ENCODE assay signal across 8 cellular contexts in genomic region chr12:51391047-51391837, GRCh38. TPM values are rescaled to one million over a fixed set of nuclear protein-coding genes. Genes with fewer than 3 reads are reported as not detected.
DNase-seq lines count a peak whose midpoint lies in the region; ATAC-seq, FAIRE-seq and TF ChIP-seq lines count a peak whose summit lies in the region.

A gene with protein sequence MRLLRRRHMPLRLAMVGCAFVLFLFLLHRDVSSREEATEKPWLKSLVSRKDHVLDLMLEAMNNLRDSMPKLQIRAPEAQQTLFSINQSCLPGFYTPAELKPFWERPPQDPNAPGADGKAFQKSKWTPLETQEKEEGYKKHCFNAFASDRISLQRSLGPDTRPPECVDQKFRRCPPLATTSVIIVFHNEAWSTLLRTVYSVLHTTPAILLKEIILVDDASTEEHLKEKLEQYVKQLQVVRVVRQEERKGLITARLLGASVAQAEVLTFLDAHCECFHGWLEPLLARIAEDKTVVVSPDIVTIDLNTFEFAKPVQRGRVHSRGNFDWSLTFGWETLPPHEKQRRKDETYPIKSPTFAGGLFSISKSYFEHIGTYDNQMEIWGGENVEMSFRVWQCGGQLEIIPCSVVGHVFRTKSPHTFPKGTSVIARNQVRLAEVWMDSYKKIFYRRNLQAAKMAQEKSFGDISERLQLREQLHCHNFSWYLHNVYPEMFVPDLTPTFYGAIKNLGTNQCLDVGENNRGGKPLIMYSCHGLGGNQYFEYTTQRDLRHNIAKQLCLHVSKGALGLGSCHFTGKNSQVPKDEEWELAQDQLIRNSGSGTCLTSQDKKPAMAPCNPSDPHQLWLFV (minus strand): TSS chr12:51391406. CDS start chr12:51379781, 11,625 bp downstream.

- H3K36me3 ChIP-seq in SK-N-SH (replicated peaks in 1 of 2; ENCODE audit: control insufficient read depth in 1 of 2, insufficient read depth in 2 of 2, low read length in 1 of 2) (no peaks in the 10 kb centered on the region), heart left ventricle (no peaks in the 10 kb centered on the region)

- peaks cover 23% of the 10 kb centered on the region for H3F3A ChIP-seq in SK-N-SH (replicated peaks; ENCODE audit: insufficient read depth)

- H3K4me1 Mint-ChIP-seq in activated naive CD4-positive, alpha-beta T cell treated with anti-CD3 and anti-CD28 coated beads, Interleukin-2, amount 10 ng/mL, durations not matched to agents 7 days and 5 days = peaks cover 82% of the 10 kb centered on the region

- no peak for FAIRE-seq in A549 (lab: Jason Lieb, UNC)

- TF ChIP-seq EP300 in A549 (IDR thresholded peaks at IDR 0.05) = no peak
- TF ChIP-seq EP300 in SK-N-SH (IDR thresholded peaks at IDR 0.05; ENCODE audit: borderline replicate concordance in 1 of 2, low read depth in 1 of 2, low read length in 1 of 2) = no peak

- no peaks in the 10 kb centered on the region for H3K79me2 ChIP-seq in SK-N-SH (ENCODE audit: insufficient read depth)

- no peaks in the 10 kb centered on the region for H3K9me3 Mint-ChIP-seq in activated naive CD4-positive, alpha-beta T cell treated with anti-CD3 and anti-CD28 coated beads, Interleukin-2, amount 10 ng/mL, durations not matched to agents 7 days and 5 days

- H4K20me1 ChIP-seq in SK-N-SH (ENCODE audit: insufficient read depth) = no peaks in the 10 kb centered on the region

- no peak within 1 kb of the TSS for H3K9ac ChIP-seq in SK-N-SH

- H3K27ac Mint-ChIP-seq in activated naive CD4-positive, alpha-beta T cell treated with anti-CD3 and anti-CD28 coated beads, Interleukin-2, amount 10 ng/mL, durations not matched to agents 7 days and 5 days = peak within 1 kb of the TSS; percentile 78

- H3K27ac ChIP-seq in A549 = peak within 1 kb of the TSS; percentile 48 to 85
- H3K27ac ChIP-seq in SK-N-SH (ENCODE audit: low read depth in 2 of 2, low read length in 1 of 2) = peak within 1 kb of the TSS in 1 of 2 experiments; percentile 68; a peak in 1 of 4 replicates
- H3K27ac ChIP-seq in heart left ventricle = peak within 1 kb of the TSS in 6 of 12 donors; percentile 3 to 90 (median 13)

- intact Hi-C loops in heart left ventricle (cut with DNase I) = no loop called here

- H3K4me2 ChIP-seq in A549 (peak within 1 kb of the TSS; percentile 84), SK-N-SH (peak within 1 kb of the TSS; percentile 73)

- CTCF ChIA-PET in A549 (lab: Yijun Ruan, JAX) = interaction anchor here (1.0 to 2.0 kb wide), 6 partner anchors 14 to 429 kb away, joined by 4 to 7 read pairs (median 5); no protein-coding TSS in a partner anchor
- CTCF ChIA-PET in SK-N-SH (lab: Yijun Ruan, JAX) = interaction anchor here (0.7 to 2.3 kb wide), 5 partner anchors 13 to 536 kb away, joined by 3 to 7 read pairs (median 3); no protein-coding TSS in a partner anchor
- CTCF ChIA-PET in activated naive CD4-positive, alpha-beta T cell treated with anti-CD3 and anti-CD28 coated beads, Interleukin-2, amount 10 ng/mL, durations not matched to agents 7 days and 5 days (lab: Charles Lee) = interaction anchor here (0.7 kb wide), 1 partner anchor 29 kb away, joined by 3 read pairs; no protein-coding TSS in a partner anchor

- H3K4me1 ChIP-seq in A549 (peaks cover 17% of the 10 kb centered on the region), SK-N-SH (ENCODE audit: control insufficient read depth in 1 of 2, insufficient read depth in 2 of 2, low read depth in 1 of 2, low read length in 1 of 2) (peaks cover 4 to 53% of the 10 kb centered on the region in 2 experiments; a peak in 2 of 4 replicates), heart left ventricle (peaks cover 0 to 78% (median 7%) of the 10 kb centered on the region in 12 donors)

- H3K4me3 ChIP-seq in A549 (peak within 1 kb of the TSS; percentile 57), SK-N-SH (ENCODE audit: low read depth in 2 of 2, low read length in 1 of 2) (peak within 1 kb of the TSS; percentile 40 to 50; a peak in 3 of 4 replicates), heart left ventricle (peak within 1 kb of the TSS; percentile 48 to 83 (median 56)), retinal pigment epithelial cell (ENCODE audit: low read length) (peak within 1 kb of the TSS; percentile 63)

- POLR2A ChIA-PET in A549 (lab: Yijun Ruan, JAX) (interaction anchor here (1.8 kb wide), 1 partner anchor 20 kb away, joined by 6 read pairs; no protein-coding TSS in a partner anchor), SK-N-SH (lab: Yijun Ruan, JAX) (interaction anchor here (1.2 to 1.5 kb wide), 3 partner anchors 15 to 50 kb away, joined by 3 to 4 read pairs (median 3); no protein-coding TSS in a partner anchor)

- TF ChIP-seq POLR2A in A549 (IDR thresholded peaks at IDR 0.05; ENCODE audit: low read length) = no peak
- TF ChIP-seq POLR2A in heart left ventricle (IDR thresholded peaks at IDR 0.05) = no peak

- H3K27me3 ChIP-seq in SK-N-SH (ENCODE audit: insufficient read depth) (no peaks in the 10 kb centered on the region), heart left ventricle (peaks cover 0 to 39% (median 14%) of the 10 kb centered on the region in 9 donors)

- TF ChIP-seq RAD21 in A549 (conservative IDR thresholded peaks at IDR 0.05 in 1 of 2, IDR thresholded peaks at IDR 0.05 in 1 of 2) (no peak), SK-N-SH (IDR thresholded peaks at IDR 0.05; ENCODE audit: low read length) (no peak)

- ATAC-seq in A549 (peak; percentile 66 to 83; a peak in 5 of 6 replicates), GM19025 (IDR thresholded peaks at IDR 0.05; ENCODE audit: low read depth, unreplicated experiment) (peak; percentile 44), HG03442 (IDR thresholded peaks at IDR 0.05; ENCODE audit: unreplicated experiment) (peak; percentile 41), heart left ventricle (peak in 3 of 4 donors; percentile 17 to 52 (median 51))

- DNase-seq in A549 (ENCODE audit: low read depth in 1 of 2, low spot score in 1 of 2) (peak in 1 of 2 experiments; percentile 51), SK-N-SH (peak; percentile 76), heart left ventricle (peak in 3 of 5 donors; percentile 36 to 76 (median 37)), retinal pigment epithelial cell (ENCODE audit: low read depth) (no peak), cortex of kidney (lab: John Stamatoyannopoulos, UW) (no peak)
- DNase-seq in activated naive CD4-positive, alpha-beta T cell treated with anti-CD3 and anti-CD28 coated beads, Interleukin-2, amount 10 ng/mL, durations not matched to agents 7 days and 5 days = peak; percentile 80

- no peaks in the 10 kb centered on the region for H3K9me2 ChIP-seq in SK-N-SH

- H3K36me3 Mint-ChIP-seq in activated naive CD4-positive, alpha-beta T cell treated with anti-CD3 and anti-CD28 coated beads, Interleukin-2, amount 10 ng/mL, durations not matched to agents 7 days and 5 days = peaks cover 3% of the 10 kb centered on the region

- H3K9me3 ChIP-seq in A549 = no peaks in the 10 kb centered on the region
- H3K9me3 ChIP-seq in SK-N-SH = no peaks in the 10 kb centered on the region
- no peaks in the 10 kb centered on the region for H3K9me3 ChIP-seq in heart left ventricle

- no peak for TF ChIP-seq CTCF in A549 (IDR thresholded peaks at IDR 0.05)
- TF ChIP-seq CTCF in SK-N-SH (IDR thresholded peaks at IDR 0.05) = no peak
- TF ChIP-seq CTCF in heart left ventricle (IDR thresholded peaks at IDR 0.05) = no peak
- no peak for TF ChIP-seq CTCF in retinal pigment epithelial cell (conservative IDR thresholded peaks at IDR 0.05; ENCODE audit: low read depth, low read length)

- H3K4me3 Mint-ChIP-seq in activated naive CD4-positive, alpha-beta T cell treated with anti-CD3 and anti-CD28 coated beads, Interleukin-2, amount 10 ng/mL, durations not matched to agents 7 days and 5 days = peak within 1 kb of the TSS; percentile 90

- H3K27me3 Mint-ChIP-seq in activated naive CD4-positive, alpha-beta T cell treated with anti-CD3 and anti-CD28 coated beads, Interleukin-2, amount 10 ng/mL, durations not matched to agents 7 days and 5 days = peaks cover 17% of the 10 kb centered on the region

- peak within 1 kb of the TSS; percentile 73 for H2AFZ ChIP-seq in SK-N-SH (ENCODE audit: low read depth)

- 18% methylated on average over 26 of the region's 57 CpGs for WGBS in A549 (ENCODE audit: missing lambda C conversion rate)
- 30% methylated on average over 22 of the region's 57 CpGs for WGBS in SK-N-SH (ENCODE audit: low lambda C conversion rate)
- WGBS in heart left ventricle, 4 donors = 3 to 7% (median 5%) methylated on average over 28 to 57 of the region's 57 CpGs

TF ChIP-seq in A549, 52 proteins besides CTCF, POLR2A, EP300 and RAD21 (continues in another document):
- TF ChIP-seq FOSB (CRISPR knock-in tag; IDR thresholded peaks at IDR 0.05) (no peak), POLR2AphosphoS2 (conservative IDR thresholded peaks at IDR 0.05; ENCODE audit: low read length) (no peak), ZFP36 (IDR thresholded peaks at IDR 0.05; ENCODE audit: borderline replicate concordance, partially characterized antibody) (no peak), HOXA7 (CRISPR knock-in tag; IDR thresholded peaks at IDR 0.05) (no peak)

TF ChIP-seq in SK-N-SH, 30 proteins besides CTCF, POLR2A, EP300 and RAD21 (continues in another document):
- TF ChIP-seq CHD2 (IDR thresholded peaks at IDR 0.05; ENCODE audit: low read length, partially characterized antibody) (no peak), FOXM1 (IDR thresholded peaks at IDR 0.05; ENCODE audit: low read depth) (no peak), GATA2 (CRISPR knock-in tag; IDR thresholded peaks at IDR 0.05) (no peak), TEAD4 (IDR thresholded peaks at IDR 0.05; ENCODE audit: borderline replicate concordance, insufficient read depth) (no peak), RCOR1 (IDR thresholded peaks at IDR 0.05; ENCODE audit: low read length) (no peak)
- TF ChIP-seq, protein P1, sequence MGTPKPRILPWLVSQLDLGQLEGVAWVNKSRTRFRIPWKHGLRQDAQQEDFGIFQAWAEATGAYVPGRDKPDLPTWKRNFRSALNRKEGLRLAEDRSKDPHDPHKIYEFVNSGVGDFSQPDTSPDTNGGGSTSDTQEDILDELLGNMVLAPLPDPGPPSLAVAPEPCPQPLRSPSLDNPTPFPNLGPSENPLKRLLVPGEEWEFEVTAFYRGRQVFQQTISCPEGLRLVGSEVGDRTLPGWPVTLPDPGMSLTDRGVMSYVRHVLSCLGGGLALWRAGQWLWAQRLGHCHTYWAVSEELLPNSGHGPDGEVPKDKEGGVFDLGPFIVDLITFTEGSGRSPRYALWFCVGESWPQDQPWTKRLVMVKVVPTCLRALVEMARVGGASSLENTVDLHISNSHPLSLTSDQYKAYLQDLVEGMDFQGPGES (IDR thresholded peaks at IDR 0.05; ENCODE audit: low read depth, low read length) = no peak

RNA-seq across cellular contexts. Expression of the gene that starts here (rescaled TPM):
- polyA plus RNA-seq in A549 (2011; rRNA removed) (3.9 and 4.3 TPM in 2 replicates), A549 (2017; fragmentation: RNase III; extraction: RNeasy Plus Mini Kit Qiagen cat#74134 plus additional on column Dnase treatment) (2.9 to 4.1 TPM (median 3.6 TPM) in 3 replicates), SK-N-SH (2012; rRNA removed) (0.47 and 0.74 TPM in 2 replicates), heart left ventricle (under 1 TPM; 0.08 to 0.71 TPM)
- polyA plus RNA-seq in A549 (2012; cell fraction: cytosol; rRNA removed) = 3.0 and 3.3 TPM in 2 replicates
- 2.1 and 3.0 TPM in 2 replicates for polyA plus RNA-seq in A549 (2012; cell fraction: nucleus; rRNA removed)
- polyA minus RNA-seq in A549 (2011; rRNA and poly(A)+ RNA removed) = 4.6 and 6.6 TPM in 2 replicates
- polyA plus RNA-seq in SK-N-SH (2012; cell fraction: cytosol; rRNA removed) = 0.39 and 0.72 TPM in 2 replicates
- 0.19 and 0.51 TPM in 2 replicates for polyA plus RNA-seq in SK-N-SH (2012; cell fraction: nucleus; rRNA removed)
- total RNA-seq in heart left ventricle = 1 to 10 TPM in 5 of 9 donors, under 1 TPM in 4; 0.62 to 8.0 (median 1.1) TPM

Comparison
In these comparisons a context has a peak if more than half of its experiments do, and no peak if none do; other contexts are left out.
1. Peak in DNase-seq, H3K4me3 ChIP-seq and H3K4me2 ChIP-seq in SK-N-SH; RNA of the gene not detected or under 1 TPM.
2. DNase-seq: peak in activated naive CD4-positive, alpha-beta T cell treated with anti-CD3 and anti-CD28 coated beads, Interleukin-2, amount 10 ng/mL, durations not matched to agents 7 days and 5 days (single experiment) and heart left ventricle (3 of 5); none in retinal pigment epithelial cell (single experiment) and cortex of kidney (single experiment).
3. Peak in every context shown above with its lines, with median percentiles within 50 percentile points of each other: ATAC-seq and H3K4me3 ChIP-seq.